In the genomic region with DNA sequence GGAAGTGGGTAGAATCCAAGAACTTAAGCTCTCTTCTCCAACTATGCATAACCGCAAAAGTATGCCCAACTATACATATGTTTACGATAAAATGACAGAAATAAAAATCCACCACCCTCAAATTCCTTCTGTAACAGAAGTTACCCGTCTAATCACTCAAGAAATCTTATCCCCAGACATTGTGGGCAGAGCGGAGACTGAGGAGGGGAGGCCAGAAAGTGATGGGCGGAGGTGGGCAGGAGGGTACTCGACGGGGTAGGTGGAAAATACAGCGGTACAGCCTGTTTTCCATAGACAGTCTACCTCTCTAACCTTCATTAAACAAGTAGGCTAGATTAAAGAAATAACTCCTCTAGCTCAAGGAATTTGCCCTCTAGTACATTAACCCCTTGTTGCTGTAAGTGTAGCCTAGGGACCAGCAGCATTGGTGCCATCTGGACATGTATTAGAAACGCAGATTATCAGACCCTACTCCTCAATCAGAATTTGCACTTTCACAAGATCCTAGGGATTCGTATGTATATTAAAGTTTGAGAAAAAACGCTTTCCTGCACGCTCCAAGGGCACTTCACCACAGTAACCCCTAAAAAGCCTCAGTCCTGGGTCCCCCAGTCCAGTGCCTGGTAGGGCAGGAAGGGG, we compare ENCODE assay signal across 8 cellular contexts. TPM values are rescaled to one million over a fixed set of nuclear protein-coding genes. Genes with fewer than 3 reads are reported as not detected.
A peak's percentile ranks its signal among the peaks of the same experiment; 100 is the strongest.
DNase-seq lines count a peak whose midpoint lies in the region; ATAC-seq and TF ChIP-seq lines count a peak whose summit lies in the region.

No MANE protein-coding gene starts in this region.

- H2BK120ac ChIP-seq in neuronal stem cell (ENCODE audit: low read depth, low read length) = no peak overlapping the region

- H2AK5ac ChIP-seq in neuronal stem cell (ENCODE audit: low read depth, low read length) = no peak overlapping the region

- H3K9me3 ChIP-seq in Karpas-422 (ENCODE audit: low read length) (no peaks in the 10 kb centered on the region), neuronal stem cell (replicated peaks in 1 of 2; ENCODE audit: control insufficient read depth in 2 of 2, insufficient read depth in 1 of 2, low read depth in 1 of 2, low read length in 2 of 2) (no peaks in the 10 kb centered on the region)

- WGBS in neuronal stem cell (ENCODE audit: extremely low coverage in 2 of 2, insufficient read length in 2 of 2, insufficient replicate concordance in 1 of 2), 2 donors = no CpG with 5 or more reads among the region's 12 CpGs

- H3K9me2 ChIP-seq in Karpas-422 (replicated peaks; ENCODE audit: insufficient read depth, low read length) = no peaks in the 10 kb centered on the region

- peaks cover 46% of the 10 kb centered on the region for H3K79me2 ChIP-seq in Karpas-422 (ENCODE audit: low read length)

- H3K23ac ChIP-seq in neuronal stem cell (ENCODE audit: low read depth, low read length, poor library complexity) = no peak overlapping the region

- H2BK12ac ChIP-seq in neuronal stem cell (ENCODE audit: low read length) = no peak overlapping the region

- H3K4me3 ChIP-seq in GM12865 (ENCODE audit: low read depth, low read length) (peak overlapping the region; percentile 98), Karpas-422 (ENCODE audit: low read length) (peak overlapping the region; percentile 97), dorsolateral prefrontal cortex (peak overlapping the region; percentile 65 to 99 (median 93)), neuronal stem cell (ENCODE audit: low read length in 2 of 2) (peak overlapping the region; percentile 76 to 90)

- no peak overlapping the region for H2BK5ac ChIP-seq in neuronal stem cell (ENCODE audit: low read length)

- no peak overlapping the region for H3K18ac ChIP-seq in neuronal stem cell (ENCODE audit: low read length)

- no peaks in the 10 kb centered on the region for H3K79me1 ChIP-seq in neuronal stem cell (ENCODE audit: low read depth, low read length)

- no peak for DNase-seq in GM12865 (ENCODE audit: low read depth)
- no peak for DNase-seq in Karpas-422
- DNase-seq in dorsolateral prefrontal cortex = no peak
- DNase-seq in neuronal stem cell (ENCODE audit: low spot score) = no peak
- DNase-seq in AML-193 (lab: John Stamatoyannopoulos, UW) = no peak
- DNase-seq in AG08395 (ENCODE audit: low spot score) = no peak
- DNase-seq in NCI-H2029 (lab: John Stamatoyannopoulos, UW) = no peak

- no peak for TF ChIP-seq CTCF in GM12865 (IDR thresholded peaks at IDR 0.05; ENCODE audit: insufficient read depth, low read depth, low read length, missing control alignments)
- no peak for TF ChIP-seq CTCF in dorsolateral prefrontal cortex (IDR thresholded peaks at IDR 0.05 in 54 of 56, conservative IDR thresholded peaks at IDR 0.05 in 2 of 56; ENCODE audit: low read depth in 1 of 56, partially characterized antibody in 56 of 56)

- H2AFZ ChIP-seq in Karpas-422 (ENCODE audit: low read length) (peak overlapping the region; percentile 91; the same call in 1 of the 2 replicates), neuronal stem cell (ENCODE audit: low read length) (peak overlapping the region; percentile 96)

- no peak overlapping the region for H2BK15ac ChIP-seq in neuronal stem cell (ENCODE audit: low read length)

- H3K27me3 ChIP-seq in Karpas-422 (ENCODE audit: low read length) (no peaks in the 10 kb centered on the region), dorsolateral prefrontal cortex (no peaks in the 10 kb centered on the region), neuronal stem cell (ENCODE audit: control insufficient read depth in 3 of 3, insufficient read depth in 3 of 3, low read depth in 1 of 3, low read length in 3 of 3) (no peaks in the 10 kb centered on the region)

- H4K20me1 ChIP-seq in Karpas-422 (ENCODE audit: insufficient read depth, low read depth, low read length) = peaks cover 11% of the 10 kb centered on the region; the same call in 1 of the 2 replicates

- no peak overlapping the region for H4K91ac ChIP-seq in neuronal stem cell (ENCODE audit: low read depth, low read length, poor library complexity)

- H3K4me2 ChIP-seq in Karpas-422 (ENCODE audit: low read depth, low read length, poor library complexity, severe bottlenecking) (peak overlapping the region; percentile 90), neuronal stem cell (ENCODE audit: insufficient read depth, low read length, poor library complexity, severe bottlenecking) (peak overlapping the region; percentile 64)

- intact Hi-C loops in dorsolateral prefrontal cortex (cut with DNase I) = loop anchor here (5.0 to 10.0 kb wide), 3 partner anchors 61 to 451 kb away; partner anchors contain the start of genes BLTP3B (in 2 of the 2) and ACTR6 (in 1 of the 2)

- H3K36me3 ChIP-seq in Karpas-422 (ENCODE audit: insufficient read depth, low read length) (no peaks in the 10 kb centered on the region), neuronal stem cell (replicated peaks in 1 of 2; ENCODE audit: control insufficient read depth in 2 of 2, insufficient read depth in 2 of 2, low read length in 2 of 2) (peaks cover 0 to 13% of the 10 kb centered on the region in 2 donors)

- H3K14ac ChIP-seq in neuronal stem cell (ENCODE audit: low read length) = no peak overlapping the region

- ATAC-seq in GM21737 (IDR thresholded peaks at IDR 0.05; ENCODE audit: unreplicated experiment) = peak; percentile 4

- no peak overlapping the region for H3K4ac ChIP-seq in neuronal stem cell (ENCODE audit: low read length)

- H4K8ac ChIP-seq in neuronal stem cell (ENCODE audit: low read depth, low read length) = no peak overlapping the region

- H3K9ac ChIP-seq in Karpas-422 (ENCODE audit: low read length) = peak overlapping the region; percentile 95
- H3K9ac ChIP-seq in neuronal stem cell (ENCODE audit: low read depth, low read length, poor library complexity) = peak overlapping the region; percentile 50

- peak overlapping the region; percentile 18; the same call in 1 of the 2 replicates for H3K27ac ChIP-seq in Karpas-422 (ENCODE audit: low read length)
- H3K27ac ChIP-seq in dorsolateral prefrontal cortex = peak overlapping the region in 45 of 59 donors; percentile 60 to 98 (median 90)
- peak overlapping the region; percentile 91 for H3K27ac ChIP-seq in neuronal stem cell (replicated peaks; ENCODE audit: low read length)

- H3K4me1 ChIP-seq in Karpas-422 (ENCODE audit: low read length) (peaks cover 31% of the 10 kb centered on the region), neuronal stem cell (ENCODE audit: control insufficient read depth in 2 of 2, insufficient read depth in 1 of 2, low read depth in 1 of 2, low read length in 2 of 2) (peaks cover 5 to 9% of the 10 kb centered on the region in 2 donors)

RNA-seq across cellular contexts. Expression of gene DEPDC4, which starts 0.6 kb away (rescaled TPM):
- 1.9 and 6.2 TPM in 2 replicates for total RNA-seq in Karpas-422 (2014; rRNA removed; shearing (Covaris generic); ENCODE audit: low replicate concordance)
- total RNA-seq in dorsolateral prefrontal cortex = 1 to 10 TPM in 97 of 120 experiments, under 1 TPM in 19, not detected in 4; 0.29 to 5.0 (median 1.7) TPM
- polyA plus RNA-seq in neuronal stem cell (2013, experiment 1 of 2) = 6.5 TPM
- polyA plus RNA-seq in neuronal stem cell (2013, experiment 2 of 2) = 7.0 TPM

RNA-seq across cellular contexts. Expression of gene SCYL2, which starts 0.7 kb away (rescaled TPM):
- total RNA-seq in Karpas-422 (2014; rRNA removed; shearing (Covaris generic); ENCODE audit: low replicate concordance) = 43.9 and 96.2 TPM in 2 replicates
- total RNA-seq in dorsolateral prefrontal cortex = 10 to 100 TPM; 29.4 to 62.9 (median 43.5) TPM
- 30.6 TPM for polyA plus RNA-seq in neuronal stem cell (2013, experiment 1 of 2)
- 30.2 TPM for polyA plus RNA-seq in neuronal stem cell (2013, experiment 2 of 2)

Comparison
In these comparisons a context has a peak if more than half of its experiments do, and no peak if none do; other contexts are left out.
1. H3K27ac ChIP-seq: peak in every context shown above with its lines; median percentile 91 in neuronal stem cell; 90 in dorsolateral prefrontal cortex; 18 in Karpas-422.